In the genomic region with DNA sequence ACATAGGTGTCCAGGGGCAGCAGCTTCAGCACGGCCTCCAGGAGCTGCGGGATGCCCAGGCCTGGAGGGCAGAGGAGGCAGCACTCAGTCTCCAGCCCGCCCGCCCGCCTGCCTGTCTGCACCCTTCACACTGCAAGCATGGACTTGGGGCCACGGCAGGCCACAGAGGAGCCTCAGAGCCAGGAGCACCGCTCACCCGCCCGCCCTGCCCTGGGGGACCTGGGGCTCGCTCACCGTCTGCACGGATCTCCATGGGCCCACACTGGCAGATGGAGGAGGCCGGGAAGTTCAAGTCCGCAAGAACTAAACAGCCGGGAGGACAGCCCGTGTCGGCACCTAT, we compare ENCODE assay signal across 8 cellular contexts. TPM values are rescaled to one million over a fixed set of nuclear protein-coding genes. Genes with fewer than 3 reads are reported as not detected.
DNase-seq lines count a peak whose midpoint lies in the region; ATAC-seq and TF ChIP-seq lines count a peak whose summit lies in the region.

No MANE protein-coding gene starts in this region.

- WGBS in mesodermal cell (ENCODE audit: insufficient coverage in 2 of 2), 2 experiments, result 14 to 16% methylated on average over 15 to 17 of the region's 17 CpGs

- BruUV-seq in MCF 10A (replicated peaks; lab: Mats Ljungman, UMichigan), result no TSS peak

- peaks cover 11% of the 10 kb centered on the region for H3K36me3 Mint-ChIP-seq in MCF 10A (ENCODE audit: insufficient read depth, unreplicated experiment)

- H3K27ac ChIP-seq in left ventricle myocardium inferior (replicated peaks) (peak overlapping the region; percentile 76), mesodermal cell (ENCODE audit: low read depth, low read length, severe bottlenecking) (no peak overlapping the region), vagina (no peak overlapping the region)

- no peak for TF ChIP-seq CTCF in left ventricle myocardium inferior (IDR thresholded peaks at IDR 0.05; ENCODE audit: borderline replicate concordance)
- no peak for TF ChIP-seq CTCF in MCF 10A (IDR thresholded peaks at IDR 0.05; ENCODE audit: unreplicated experiment)
- no peak for TF ChIP-seq CTCF in vagina (IDR thresholded peaks at IDR 0.05)

- H3K4me3 Mint-ChIP-seq in MCF 10A (ENCODE audit: unreplicated experiment), result peak overlapping the region; percentile 68

- DNase-seq in left ventricle myocardium inferior, result no peak
- no peak for DNase-seq in cardiac septum (ENCODE audit: low spot score)
- DNase-seq in MCF 10A (ENCODE audit: unreplicated experiment), result no peak
- DNase-seq in vagina (ENCODE audit: extremely low spot score in 2 of 2), result no peak
- DNase-seq in GOT3 (lab: John Stamatoyannopoulos, UW), result no peak
- DNase-seq in NCI-H1092 treated with DMSO at 0.1 percent for 48 hours (lab: John Stamatoyannopoulos, UW), result no peak

- H3K9me3 Mint-ChIP-seq in MCF 10A (ENCODE audit: unreplicated experiment), result no peaks in the 10 kb centered on the region

- H3K9me3 ChIP-seq in left ventricle myocardium inferior (replicated peaks) (no peaks in the 10 kb centered on the region), mesodermal cell (ENCODE audit: control insufficient read depth, low read length) (no peaks in the 10 kb centered on the region), vagina (no peaks in the 10 kb centered on the region)

- H3K36me3 ChIP-seq in left ventricle myocardium inferior, result peaks cover 2% of the 10 kb centered on the region
- peaks cover 25% of the 10 kb centered on the region for H3K36me3 ChIP-seq in mesodermal cell (ENCODE audit: control insufficient read depth, insufficient read depth, low read length)
- H3K36me3 ChIP-seq in vagina, result no peaks in the 10 kb centered on the region

- H3K4me1 Mint-ChIP-seq in MCF 10A (ENCODE audit: insufficient read depth, unreplicated experiment), result no peaks in the 10 kb centered on the region

- CTCF ChIA-PET in MCF 10A (lab: Yijun Ruan, JAX), result interaction anchor here (1.3 kb wide), 1 partner anchor 27 kb away, joined by 4 read pairs; no protein-coding TSS in a partner anchor

- POLR2A ChIA-PET in MCF 10A (lab: Yijun Ruan, JAX), result interaction anchor here (0.7 to 1.2 kb wide), 2 partner anchors 10 to 13 kb away, joined by 3 to 4 read pairs; a partner anchor contains a TSS

- ATAC-seq in HG03442 (IDR thresholded peaks at IDR 0.05; ENCODE audit: unreplicated experiment), result no peak

- H3K4me1 ChIP-seq in left ventricle myocardium inferior, result peaks cover 31% of the 10 kb centered on the region
- H3K4me1 ChIP-seq in mesodermal cell (ENCODE audit: control insufficient read depth, insufficient read depth, low read length, poor library complexity, severe bottlenecking), result peaks cover 5% of the 10 kb centered on the region
- peaks cover 16% of the 10 kb centered on the region for H3K4me1 ChIP-seq in vagina

- H3K27ac Mint-ChIP-seq in MCF 10A (ENCODE audit: low read depth, unreplicated experiment), result no peak overlapping the region

- H3K27me3 Mint-ChIP-seq in MCF 10A (ENCODE audit: insufficient read depth, unreplicated experiment), result no peaks in the 10 kb centered on the region

- TF ChIP-seq POLR2A in vagina (IDR thresholded peaks at IDR 0.05), result no peak

- peak overlapping the region; percentile 80 for H3K4me3 ChIP-seq in left ventricle myocardium inferior
- H3K4me3 ChIP-seq in mesodermal cell (ENCODE audit: extremely low read depth, insufficient read depth, low read length, poor library complexity, severe bottlenecking), result peak overlapping the region; percentile 68
- H3K4me3 ChIP-seq in vagina, result peak overlapping the region; percentile 48 to 72

- intact Hi-C loops in left ventricle myocardium inferior (cut with micrococcal nuclease) (no loop called here), cardiac septum (cut with DNase I) (no loop called here), MCF 10A (cut with micrococcal nuclease) (no loop called here), vagina (cut with DNase I) (no loop called here)

- H3K27me3 ChIP-seq in left ventricle myocardium inferior (ENCODE audit: low read depth) (no peaks in the 10 kb centered on the region), vagina (no peaks in the 10 kb centered on the region)

RNA-seq across cellular contexts. Expression of a gene that starts 0.9 kb away (rescaled TPM):
- total RNA-seq in left ventricle myocardium inferior, result 5.1 TPM
- 6.1 TPM for total RNA-seq in cardiac septum
- total RNA-seq in MCF 10A (2022), result 16.6 and 22.6 TPM in 2 replicates
- polyA plus RNA-seq in mesodermal cell (2013, experiment 1 of 2), result 20.2 TPM
- polyA plus RNA-seq in mesodermal cell (2013, experiment 2 of 2), result 22.7 TPM
- total RNA-seq in vagina, result 54.0 TPM

RNA-seq across cellular contexts. Expression of a gene that starts 9.8 kb away (rescaled TPM):
- total RNA-seq in left ventricle myocardium inferior (not detected), cardiac septum (not detected), MCF 10A (2022) (not detected in 2 replicates), vagina (not detected)
- polyA plus RNA-seq in mesodermal cell (2013, experiment 1 of 2), result not detected
- not detected for polyA plus RNA-seq in mesodermal cell (2013, experiment 2 of 2)

RNA-seq across cellular contexts. Expression of a gene that starts 16.2 kb away (rescaled TPM):
- total RNA-seq in left ventricle myocardium inferior (212 TPM), cardiac septum (152 TPM), MCF 10A (2022) (72.4 and 82.7 TPM in 2 replicates), vagina (45.4 TPM)
- polyA plus RNA-seq in mesodermal cell (2013, experiment 1 of 2), result 89.1 TPM
- 76.0 TPM for polyA plus RNA-seq in mesodermal cell (2013, experiment 2 of 2)

RNA-seq across cellular contexts. Expression of a gene that starts 20.2 kb away (rescaled TPM):
- total RNA-seq in left ventricle myocardium inferior (not detected), cardiac septum (not detected), MCF 10A (2022) (not detected in 2 replicates), vagina (4.7 TPM)
- 2.2 TPM for polyA plus RNA-seq in mesodermal cell (2013, experiment 1 of 2)
- 1.3 TPM for polyA plus RNA-seq in mesodermal cell (2013, experiment 2 of 2)

RNA-seq across cellular contexts. Expression of a gene that starts 22.1 kb away (rescaled TPM):
- total RNA-seq in left ventricle myocardium inferior (2.9 TPM), cardiac septum (2.9 TPM), MCF 10A (2022) (1.2 and 1.8 TPM in 2 replicates), vagina (16.9 TPM)
- polyA plus RNA-seq in mesodermal cell (2013, experiment 1 of 2), result 5.7 TPM
- 4.6 TPM for polyA plus RNA-seq in mesodermal cell (2013, experiment 2 of 2)
